ENCODE assay signal across 16 cellular contexts in genomic region chr19:37332839-37333238, GRCh38.
"Had no signal": no experiment of that assay in that cellular context is flagged by ENCODE, and none has a peak within 500 bp of the region (broad histone marks: within the 10 kb centered on the region; RNA-seq: fewer than 3 reads in every experiment).

No MANE protein-coding gene starts in this region.

- H3K4me3 Mint-ChIP-seq: activated naive CD4-positive, alpha-beta T cell treated with anti-CD3 and anti-CD28 coated beads, Interleukin-2, amount 50 U/mL, for 24 hours; activated T-cell treated with anti-CD3 and anti-CD28 coated beads, Interleukin-2, amount 50 U/mL, for 24 hours had no signal

- H3K27ac ChIP-seq: neutrophil, right atrium auricular region, tibial nerve had no signal

- H3K27me3 ChIP-seq: left lung, neutrophil, right atrium auricular region, tibial nerve had no signal

- DNase-seq: activated effector memory CD4-positive, alpha-beta T cell treated with anti-CD3 and anti-CD28 coated beads, Interleukin-2, amount 50 U/mL, for 16 hours; activated T-cell treated with anti-CD3 and anti-CD28 coated beads, Interleukin-2, amount 50 U/mL, for 24 hours; islet precursor cell; left lung; naive B cell; stimulated activated CD4-positive, alpha-beta T cell treated with anti-CD3 and anti-CD28 coated beads, Interleukin-4, amount 100 ng/mL, for 1 hour; stimulated activated naive CD4-positive, alpha-beta T cell treated with Interleukin-2 at 50 U/mL for 16 hours; substantia nigra had no signal

- ATAC-seq: activated CD4-positive, CD25-positive, alpha-beta regulatory T cell treated with anti-CD3 and anti-CD28 coated beads, Interleukin-2, amount 50 U/mL, for 24 hours; esophagus mucosa; left lung had no signal

- H3K27me3 Mint-ChIP-seq: activated naive CD4-positive, alpha-beta T cell treated with anti-CD3 and anti-CD28 coated beads, Interleukin-2, amount 50 U/mL, for 24 hours; activated T-cell treated with anti-CD3 and anti-CD28 coated beads, Interleukin-2, amount 50 U/mL, for 24 hours; naive B cell had no signal

- H3K9me3 ChIP-seq: right atrium auricular region, tibial nerve had no signal

- H3K27ac Mint-ChIP-seq: activated T-cell treated with anti-CD3 and anti-CD28 coated beads, Interleukin-2, amount 50 U/mL, for 24 hours had no signal

- FAIRE-seq: colon, endometrium had no signal

- H3K4me3 ChIP-seq: left lung, right atrium auricular region, tibial nerve had no signal
